7 cellular contexts compared by ENCODE assay signal in genomic region chr1:156054500-156055342, GRCh38. TPM values are rescaled to one million over a fixed set of nuclear protein-coding genes. Genes with fewer than 3 reads are reported as not detected.
DNase-seq lines count a peak whose midpoint lies in the region; ATAC-seq and TF ChIP-seq lines count a peak whose summit lies in the region.

LAMTOR2 (plus strand) TSS chr1:156054782; CDS start chr1:156054890, 108 bp downstream.

- no peaks in the 10 kb centered on the region for H3K4me1 ChIP-seq in hepatocyte (ENCODE audit: insufficient read depth)

- H3K9me2 ChIP-seq in hepatocyte (replicated peaks; ENCODE audit: insufficient read depth) = no peaks in the 10 kb centered on the region

- no peaks in the 10 kb centered on the region for H3K27me3 ChIP-seq in hepatocyte

- H4K20me1 ChIP-seq in hepatocyte (ENCODE audit: insufficient read depth, poor library complexity, severe bottlenecking) = peaks cover 4% of the 10 kb centered on the region

- in situ Hi-C loops in astrocyte of the cerebellum (cut with HindIII; ENCODE audit: low sequenced_read_pairs) = loop anchor here (5.0 kb wide), 1 partner anchor 42 kb away; no protein-coding TSS in a partner anchor

- 1% methylated on average over 56 of the region's 57 CpGs for WGBS in hepatocyte (ENCODE audit: low lambda C conversion rate, missing lambda C conversion rate)

- H3K79me2 ChIP-seq in hepatocyte = peaks cover 38% of the 10 kb centered on the region

- DNase-seq in NCI-H2029 treated with DMSO at 0.1 percent for 48 hours (lab: John Stamatoyannopoulos, UW) = peak; percentile 96
- DNase-seq in T-helper 9 cell = peak; percentile 93
- peak; percentile 85 for DNase-seq in astrocyte of the cerebellum (ENCODE audit: low read depth)
- DNase-seq in hepatocyte (ENCODE audit: low spot score) = peak; percentile 98
- DNase-seq in retina = peak; percentile 99

- no peaks in the 10 kb centered on the region for H3K9me3 ChIP-seq in hepatocyte (ENCODE audit: low read depth)

- TF ChIP-seq POLR2A in GM18505 (IDR thresholded peaks at IDR 0.05; ENCODE audit: borderline replicate concordance, extremely low read depth, insufficient read depth, insufficient read length) = peak; percentile 66

- no peak for TF ChIP-seq CTCF in astrocyte of the cerebellum (IDR thresholded peaks at IDR 0.05; ENCODE audit: low read depth, low read length, missing control alignments)
- no peak for TF ChIP-seq CTCF in hepatocyte (IDR thresholded peaks at IDR 0.05; ENCODE audit: poor library complexity)

- H3K36me3 ChIP-seq in hepatocyte (replicated peaks; ENCODE audit: insufficient read depth, low read depth) = no peaks in the 10 kb centered on the region

- peak within 1 kb of the TSS; percentile 98 for H3K4me3 ChIP-seq in astrocyte of the cerebellum (ENCODE audit: low read depth, low read length)
- H3K4me3 ChIP-seq in hepatocyte = peak within 1 kb of the TSS; percentile 83

- peak within 1 kb of the TSS; percentile 94 for H2AFZ ChIP-seq in hepatocyte

- peak within 1 kb of the TSS; percentile 88 for H3K4me2 ChIP-seq in hepatocyte

- ATAC-seq in GM18505 (IDR thresholded peaks at IDR 0.05; ENCODE audit: unreplicated experiment) = peak; percentile 67
- peak; percentile 61 for ATAC-seq in HG02981 (IDR thresholded peaks at IDR 0.05; ENCODE audit: unreplicated experiment)

- H3K27ac ChIP-seq in hepatocyte = peak within 1 kb of the TSS; percentile 97

RNA-seq across cellular contexts. Expression of gene LAMTOR2, which starts in this region (rescaled TPM):
- total RNA-seq in hepatocyte = 48.5 and 73.1 TPM in 2 replicates
- 142 and 165 TPM in 2 replicates for polyA plus RNA-seq in hepatocyte

Comparison
In these comparisons a context has a peak if more than half of its experiments do, and no peak if none do; other contexts are left out.
1. Peak in every context shown above with its lines: DNase-seq, ATAC-seq, H3K4me3 ChIP-seq and H3K27ac ChIP-seq.